ENCODE assay signal across 13 cellular contexts in genomic region chrX:115582871-115583729, GRCh38. TPM values are rescaled to one million over a fixed set of nuclear protein-coding genes. Genes with fewer than 3 reads are reported as not detected.
A peak's percentile ranks its signal among the peaks of the same experiment; 100 is the strongest.
DNase-seq lines count a peak whose midpoint lies in the region; ATAC-seq and TF ChIP-seq lines count a peak whose summit lies in the region.
"Had no signal": no experiment of that assay in that cellular context is flagged by ENCODE, and none has a peak within 500 bp of the region (broad histone marks: within the 10 kb centered on the region; RNA-seq: fewer than 3 reads in every experiment).

No MANE protein-coding gene starts in this region.

- H3K4me3 ChIP-seq in body of pancreas = no peak overlapping the region
- H3K4me3 ChIP-seq in right atrium auricular region = no peak overlapping the region
- peak overlapping the region in 1 of 3 donors; percentile 23 for H3K4me3 ChIP-seq in skeletal muscle tissue (ENCODE audit: low read length in 3 of 3)
- H3K4me3 ChIP-seq in adrenal gland = no peak overlapping the region

- H3K9ac ChIP-seq in H9 (ENCODE audit: extremely low read depth, insufficient read length, low read length) = no peak overlapping the region
- H3K9ac ChIP-seq in skeletal muscle tissue (ENCODE audit: low read depth in 1 of 3, low read length in 3 of 3) = peak overlapping the region; percentile 20 to 29 (median 25)

- TF ChIP-seq POLR2A in body of pancreas (IDR thresholded peaks at IDR 0.05) (no peak), adrenal gland (IDR thresholded peaks at IDR 0.05) (no peak)

- peaks cover 13% of the 10 kb centered on the region; the same call in 1 of the 2 replicates for H3K79me2 ChIP-seq in H9 (ENCODE audit: insufficient read depth, low read length)

- no peak overlapping the region for H3K14ac ChIP-seq in H9 (ENCODE audit: insufficient read depth, low read length)

- H3K9me3 ChIP-seq in H9 (ENCODE audit: control insufficient read depth, low read depth, low read length) = no peaks in the 10 kb centered on the region
- H3K9me3 ChIP-seq in body of pancreas = no peaks in the 10 kb centered on the region
- H3K9me3 ChIP-seq in right atrium auricular region = peaks cover 0 to 5% of the 10 kb centered on the region in 2 donors
- no peaks in the 10 kb centered on the region for H3K9me3 ChIP-seq in skeletal muscle tissue (ENCODE audit: control insufficient read depth in 3 of 3, low read length in 3 of 3)
- H3K9me3 ChIP-seq in adrenal gland (replicated peaks in 1 of 3) = no peaks in the 10 kb centered on the region

- TF ChIP-seq CTCF in H9 (conservative IDR thresholded peaks at IDR 0.05) = no peak
- TF ChIP-seq CTCF in body of pancreas (IDR thresholded peaks at IDR 0.05) = no peak
- no peak for TF ChIP-seq CTCF in right atrium auricular region (IDR thresholded peaks at IDR 0.05)
- TF ChIP-seq CTCF in adrenal gland (IDR thresholded peaks at IDR 0.05) = no peak

- no peaks in the 10 kb centered on the region for H3K79me1 ChIP-seq in H9 (ENCODE audit: insufficient read depth, low read depth, low read length, poor library complexity, severe bottlenecking)

- peak overlapping the region; percentile 26 to 41; a peak in 4 of 5 replicates for H3K4me3 Mint-ChIP-seq in H9
- H3K4me3 Mint-ChIP-seq: activated B cell treated with CpG ODN at 0.5 μM for 24 hours, immature natural killer cell had no signal

- peaks cover 48 to 52% of the 10 kb centered on the region in 2 experiments for H3K4me1 Mint-ChIP-seq in H9
- H3K4me1 Mint-ChIP-seq: activated B cell treated with CpG ODN at 0.5 μM for 24 hours, immature natural killer cell had no signal

- intact Hi-C loops in body of pancreas (cut with DNase I) (no loop called here), adrenal gland (cut with DNase I) (no loop called here)

- DNase-seq in H9 (peak; percentile 81), body of pancreas (peak in 1 of 4 donors; percentile 23), right atrium auricular region (ENCODE audit: low spot score) (no peak), DMS53 (lab: John Stamatoyannopoulos, UW) (no peak), adrenal gland (no peak)
- DNase-seq: activated B cell treated with CpG ODN at 0.5 μM for 24 hours; amniotic stem cell; immature natural killer cell; NCI-H510A; stimulated activated CD4-positive, alpha-beta T cell treated with anti-CD3 and anti-CD28 coated beads, Interleukin-4, amount 100 ng/mL, for 1 hour had no signal

- no peaks in the 10 kb centered on the region for H3K27me3 Mint-ChIP-seq in H9 (ENCODE audit: low read depth)
- H3K27me3 Mint-ChIP-seq: activated B cell treated with CpG ODN at 0.5 μM for 24 hours had no signal

- no peak overlapping the region for H4K5ac ChIP-seq in H9 (ENCODE audit: insufficient read length, low read depth, low read length)

- H3K36me3 Mint-ChIP-seq in H9 (ENCODE audit: insufficient read depth in 1 of 3, low read depth in 3 of 3) = peaks cover 2 to 23% (median 20%) of the 10 kb centered on the region in 3 experiments; a peak in 5 of 7 replicates
- H3K36me3 Mint-ChIP-seq: immature natural killer cell had no signal

- ATAC-seq in body of pancreas (peak; percentile 53), HG02678 (IDR thresholded peaks at IDR 0.05; ENCODE audit: unreplicated experiment) (no peak), HG02938 (IDR thresholded peaks at IDR 0.05; ENCODE audit: unreplicated experiment) (no peak)

- no peak overlapping the region for H2BK20ac ChIP-seq in H9 (ENCODE audit: low read depth, low read length, poor library complexity, severe bottlenecking)

- H3K27ac Mint-ChIP-seq in H9 = peak overlapping the region; percentile 92 to 97 (median 97)
- H3K27ac Mint-ChIP-seq: activated B cell treated with CpG ODN at 0.5 μM for 24 hours, immature natural killer cell had no signal

- no peak overlapping the region for H2AFZ ChIP-seq in H9 (ENCODE audit: low read length)

- no peak overlapping the region for H4K91ac ChIP-seq in H9 (ENCODE audit: insufficient read length, low read depth, low read length)

- no peaks in the 10 kb centered on the region; a peak in 1 of 5 replicates for H3K9me3 Mint-ChIP-seq in H9
- H3K9me3 Mint-ChIP-seq: activated B cell treated with CpG ODN at 0.5 μM for 24 hours, immature natural killer cell had no signal

- WGBS in H9 (ENCODE audit: extremely low coverage, insufficient read length, low lambda C conversion rate) = no CpG with 5 or more reads among the region's 8 CpGs
- WGBS in body of pancreas, 2 donors = 33 to 52% methylated on average over 6 to 8 of the region's 8 CpGs
- WGBS in adrenal gland, 4 donors = 37 to 56% (median 43%) methylated on average over 8 of the region's 8 CpGs

- H3K4me2 ChIP-seq in H9 (ENCODE audit: insufficient read depth, insufficient read length, low read length) = no peak overlapping the region

- no peak overlapping the region for H2BK15ac ChIP-seq in H9 (ENCODE audit: low read depth, low read length)

- no peak overlapping the region for H2BK5ac ChIP-seq in H9 (ENCODE audit: insufficient read length, low read length)

- no peaks in the 10 kb centered on the region for H3K27me3 ChIP-seq in H9 (ENCODE audit: insufficient read depth, low read length)
- H3K27me3 ChIP-seq in body of pancreas = no peaks in the 10 kb centered on the region
- H3K27me3 ChIP-seq in right atrium auricular region = no peaks in the 10 kb centered on the region
- H3K27me3 ChIP-seq in skeletal muscle tissue (ENCODE audit: control insufficient read depth in 3 of 3, insufficient read depth in 3 of 3, low read length in 3 of 3) = no peaks in the 10 kb centered on the region
- peaks cover 17% of the 10 kb centered on the region for H3K27me3 ChIP-seq in adrenal gland

- H3K36me3 ChIP-seq in body of pancreas (replicated peaks in 1 of 2; ENCODE audit: insufficient read depth in 1 of 2, low read depth in 2 of 2) = no peaks in the 10 kb centered on the region
- H3K36me3 ChIP-seq in right atrium auricular region = peaks cover 3% of the 10 kb centered on the region
- H3K36me3 ChIP-seq in skeletal muscle tissue (ENCODE audit: control insufficient read depth in 3 of 3, insufficient read depth in 3 of 3, low read length in 3 of 3) = no peaks in the 10 kb centered on the region
- H3K36me3 ChIP-seq in adrenal gland (replicated peaks in 1 of 2) = no peaks in the 10 kb centered on the region

- H3K23me2 ChIP-seq in H9 (ENCODE audit: insufficient read length, low read depth, low read length, poor library complexity, severe bottlenecking) = no peaks in the 10 kb centered on the region

- H3K4me1 ChIP-seq in H9 (ENCODE audit: insufficient read depth, low read length) (peaks cover 4% of the 10 kb centered on the region; the same call in 1 of the 2 replicates), body of pancreas (peaks cover 8% of the 10 kb centered on the region), right atrium auricular region (peaks cover 0 to 13% of the 10 kb centered on the region in 2 donors), skeletal muscle tissue (ENCODE audit: control insufficient read depth in 3 of 3, insufficient read depth in 3 of 3, low read length in 3 of 3) (peaks cover 3 to 6% (median 3%) of the 10 kb centered on the region in 3 donors), adrenal gland (replicated peaks in 1 of 2) (peaks cover 0 to 18% of the 10 kb centered on the region in 2 donors)

- peak overlapping the region; percentile 23 for H3K27ac ChIP-seq in H9 (ENCODE audit: insufficient read length, low read depth, low read length)
- peak overlapping the region in 2 of 4 donors; percentile 2 to 28 for H3K27ac ChIP-seq in body of pancreas
- peak overlapping the region; percentile 29 to 66 for H3K27ac ChIP-seq in right atrium auricular region
- peak overlapping the region; percentile 10 for H3K27ac ChIP-seq in skeletal muscle tissue (ENCODE audit: low read depth, low read length)
- peak overlapping the region in 1 of 5 donors; percentile 4 for H3K27ac ChIP-seq in adrenal gland

- no peak overlapping the region for H2BK12ac ChIP-seq in H9 (ENCODE audit: insufficient read length, low read depth, low read length)

- no peak overlapping the region for H3K4ac ChIP-seq in H9 (ENCODE audit: low read depth, low read length)

- H3K18ac ChIP-seq in H9 (ENCODE audit: insufficient read length, low read depth, low read length) = peak overlapping the region; percentile 51

- H3T11ph ChIP-seq in H9 (ENCODE audit: low read length) = no peak overlapping the region

- no peaks in the 10 kb centered on the region for H4K20me1 ChIP-seq in H9 (ENCODE audit: control insufficient read depth, insufficient read depth, insufficient read length)

- no peak overlapping the region for H2AK5ac ChIP-seq in H9 (ENCODE audit: insufficient read length, low read length)

- no peak overlapping the region for H4K8ac ChIP-seq in H9 (replicated peaks; ENCODE audit: insufficient read length, low read depth, low read length)

- no peak overlapping the region for H3K56ac ChIP-seq in H9 (ENCODE audit: insufficient read length, low read depth, low read length)

- H2BK120ac ChIP-seq in H9 (ENCODE audit: low read depth, low read length, poor library complexity, severe bottlenecking) = no peak overlapping the region

- no peak overlapping the region for H3K23ac ChIP-seq in H9 (ENCODE audit: insufficient read length, low read depth, low read length)

RNA-seq across cellular contexts. Expression of gene PLS3, which starts 22.1 kb away (rescaled TPM):
- total RNA-seq in H9 (2021) = 315 TPM in 2 replicates
- 10 to 100 TPM; 34.8 to 47.5 TPM for total RNA-seq in body of pancreas
- 10 to 100 TPM; 33.4 to 40.1 TPM for total RNA-seq in right atrium auricular region
- 71.0 TPM for total RNA-seq in skeletal muscle tissue
- total RNA-seq in adrenal gland = 10 to 100 TPM; 29.7 to 88.1 (median 54.9) TPM
- polyA plus RNA-seq in adrenal gland = 10 to 100 TPM; 18.7 to 48.2 (median 19.0) TPM
- total RNA-seq: activated B cell treated with CpG ODN at 0.5 μM for 24 hours had no signal
